26 cellular contexts compared by ENCODE assay signal in the genomic region with DNA sequence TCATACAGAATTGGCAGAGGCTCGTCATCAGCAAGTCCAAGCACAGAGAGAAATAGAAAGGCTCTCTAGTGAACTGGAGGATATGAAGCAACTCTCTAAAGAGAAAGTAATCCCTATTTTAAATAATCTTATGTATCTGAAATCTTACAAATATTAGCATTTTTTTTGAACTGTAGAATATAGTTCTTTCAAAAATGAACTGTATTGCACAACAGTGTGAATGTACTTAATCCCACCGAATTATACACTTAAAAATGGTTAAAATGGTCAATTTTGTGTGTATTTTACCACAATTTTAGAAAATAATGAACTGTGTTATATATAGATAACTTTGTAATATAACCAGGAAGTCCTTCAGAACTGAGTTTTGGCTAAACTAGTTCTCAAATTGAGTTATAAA.
"Had no signal": no experiment of that assay in that cellular context is flagged by ENCODE, and none has a peak within 500 bp of the region (broad histone marks: within the 10 kb centered on the region; RNA-seq: fewer than 3 reads in every experiment).

No MANE protein-coding gene starts in this region.

- H3K27ac ChIP-seq: colonic mucosa, coronary artery, dorsolateral prefrontal cortex, epithelial cell of prostate, esophagus muscularis mucosa, esophagus squamous epithelium, foreskin keratinocyte, gastrocnemius medialis, gastroesophageal sphincter, heart left ventricle, heart right ventricle had no signal

- DNase-seq: colonic mucosa; cortex of kidney; dermis blood vessel endothelial cell; dorsolateral prefrontal cortex; effector CD4-positive, alpha-beta T cell; effector CD8-positive, alpha-beta T cell; effector memory CD4-positive, alpha-beta T cell; effector memory CD8-positive, alpha-beta T cell; endodermal cell; erythroblast; esophagus squamous epithelium; foreskin fibroblast; foreskin keratinocyte; foreskin melanocyte; gastrocnemius medialis; glutamatergic neuron; head of caudate nucleus; heart left ventricle; heart right ventricle had no signal

- FAIRE-seq: endometrium, frontal cortex had no signal

- H3K4me1 ChIP-seq: colonic mucosa, esophagus muscularis mucosa, esophagus squamous epithelium, gastrocnemius medialis, gastroesophageal sphincter, heart left ventricle, heart right ventricle had no signal

- H3K9me3 ChIP-seq: colonic mucosa, esophagus squamous epithelium, gastrocnemius medialis had no signal

- H3K27me3 ChIP-seq: colonic mucosa, dorsolateral prefrontal cortex, esophagus muscularis mucosa, esophagus squamous epithelium, foreskin keratinocyte, gastrocnemius medialis, gastroesophageal sphincter, heart left ventricle, heart right ventricle had no signal

- H3K36me3 ChIP-seq: colonic mucosa, esophagus squamous epithelium had no signal

- ATAC-seq: effector memory CD8-positive, alpha-beta T cell; esophagus mucosa; foreskin keratinocyte; gastrocnemius medialis; gastroesophageal sphincter; heart left ventricle; heart right ventricle had no signal

- H3K4me3 ChIP-seq: colonic mucosa, coronary artery, dorsolateral prefrontal cortex, esophagus muscularis mucosa, esophagus squamous epithelium, gastrocnemius medialis, gastroesophageal sphincter, heart left ventricle, heart right ventricle had no signal
